ENCODE assay signal across 19 cellular contexts in the genomic region with DNA sequence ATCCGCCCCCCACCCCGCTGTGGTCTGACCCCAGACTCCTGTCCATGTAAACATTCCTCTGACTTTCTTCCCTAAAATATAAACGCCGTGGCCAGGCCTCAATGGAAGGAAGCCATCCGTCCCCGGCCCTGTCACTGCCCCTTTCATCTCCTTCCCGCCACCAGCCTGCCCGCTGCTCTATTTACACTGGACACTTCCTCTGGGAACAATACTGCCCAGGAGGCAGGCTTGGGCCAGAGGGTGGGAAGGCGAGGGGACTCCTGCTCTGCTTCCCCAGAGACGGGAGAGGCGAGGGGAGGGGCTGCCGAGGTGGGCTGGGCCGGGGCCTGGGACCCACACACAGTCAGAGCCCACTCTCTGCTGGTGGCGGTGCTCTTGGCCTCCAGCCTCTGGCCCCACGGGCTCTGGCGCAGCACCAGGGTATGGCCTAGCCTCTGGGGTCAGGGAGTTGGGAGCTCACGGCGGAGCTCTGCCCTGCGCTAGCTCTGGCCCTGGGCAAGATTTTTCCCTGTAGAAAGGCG.
A peak's percentile ranks its signal among the peaks of the same experiment; 100 is the strongest.
DNase-seq lines count a peak whose midpoint lies in the region; ATAC-seq, FAIRE-seq and TF ChIP-seq lines count a peak whose summit lies in the region.
"Had no signal": no experiment of that assay in that cellular context is flagged by ENCODE, and none has a peak within 500 bp of the region (broad histone marks: within the 10 kb centered on the region; RNA-seq: fewer than 3 reads in every experiment).

No MANE protein-coding gene starts in this region.

- H4K20me1 ChIP-seq in HepG2 (ENCODE audit: insufficient read depth, low read length) (no peaks in the 10 kb centered on the region), osteoblast (ENCODE audit: insufficient read depth, low read length) (no peaks in the 10 kb centered on the region)

- no peak; the same call in 1 of the 2 replicates for TF ChIP-seq RAD21 in HepG2 (CRISPR knock-in tag; IDR thresholded peaks at IDR 0.05)

- H3K27me3 ChIP-seq in ascending aorta: no peaks in the 10 kb centered on the region
- H3K27me3 ChIP-seq in HepG2 (ENCODE audit: control insufficient read depth in 1 of 2, insufficient read depth in 2 of 2, low read length in 2 of 2): no peaks in the 10 kb centered on the region
- H3K27me3 ChIP-seq in gastrocnemius medialis: no peaks in the 10 kb centered on the region
- no peaks in the 10 kb centered on the region for H3K27me3 ChIP-seq in osteoblast (ENCODE audit: insufficient read depth, low read length)

- TF ChIP-seq EP300 in HepG2 (IDR thresholded peaks at IDR 0.05; ENCODE audit: low read depth in 2 of 2, low read length in 2 of 2) (no peak), HepG2 (CRISPR knock-in tag; IDR thresholded peaks at IDR 0.05; ENCODE audit: borderline replicate concordance) (no peak)

- ATAC-seq in HepG2 (peak; percentile 79), gastrocnemius medialis (no peak)

- H3K9me3 ChIP-seq in ascending aorta (no peaks in the 10 kb centered on the region), HepG2 (ENCODE audit: low read length) (no peaks in the 10 kb centered on the region), gastrocnemius medialis (no peaks in the 10 kb centered on the region), osteoblast (ENCODE audit: low read depth, low read length) (no peaks in the 10 kb centered on the region)

- POLR2A ChIA-PET in HepG2 (lab: Yijun Ruan, JAX): interaction anchor here (0.8 to 2.3 kb wide), 3 partner anchors 9 to 18 kb away, joined by 3 to 12 read pairs (median 8); no protein-coding TSS in a partner anchor

- no peak overlapping the region for H2AFZ ChIP-seq in HepG2 (ENCODE audit: low read length)
- H2AFZ ChIP-seq in osteoblast (ENCODE audit: low read length): no peak overlapping the region

- no peak for FAIRE-seq in HepG2 (lab: Jason Lieb, UNC)
- FAIRE-seq: astrocyte, GM18507, small intestine had no signal

- in situ Hi-C loops in HepG2 (cut with HindIII; ENCODE audit: extremely low pct_ligation_motif_present, low pct_unique_long_range_greater_than_20kb): no loop called here
- in situ Hi-C loops in gastrocnemius medialis (cut with MboI; ENCODE audit: low sequenced_read_pairs in 4 of 4): no loop called here

- no peak for TF ChIP-seq CTCF in ascending aorta (IDR thresholded peaks at IDR 0.05)
- TF ChIP-seq CTCF in HepG2 (CRISPR knock-in tag; IDR thresholded peaks at IDR 0.05): no peak; the same call in none of the 2 replicates
- no peak for TF ChIP-seq CTCF in gastrocnemius medialis (IDR thresholded peaks at IDR 0.05 in 4 of 5, conservative IDR thresholded peaks at IDR 0.05 in 1 of 5)
- TF ChIP-seq CTCF in osteoblast (IDR thresholded peaks at IDR 0.05; ENCODE audit: extremely low read depth, low read depth, low read length): no peak

- peaks cover 3 to 11% of the 10 kb centered on the region in 2 donors for H3K36me3 ChIP-seq in ascending aorta
- no peaks in the 10 kb centered on the region for H3K36me3 ChIP-seq in HepG2 (replicated peaks in 1 of 2; ENCODE audit: control insufficient read depth in 1 of 2, insufficient read depth in 2 of 2, low read length in 2 of 2)
- no peaks in the 10 kb centered on the region for H3K36me3 ChIP-seq in gastrocnemius medialis
- H3K36me3 ChIP-seq in osteoblast (ENCODE audit: insufficient read depth, low read length): no peaks in the 10 kb centered on the region

- intact Hi-C loops in ascending aorta (cut with DNase I): loop anchor here (2.0 kb wide), 1 partner anchor 24 kb away; no protein-coding TSS in a partner anchor
- intact Hi-C loops in HepG2 (cut with micrococcal nuclease; ENCODE audit: unreplicated experiment): no loop called here
- intact Hi-C loops in gastrocnemius medialis (cut with DNase I; ENCODE audit: low total_unique reads): loop anchor here (5.0 to 10.0 kb wide), 2 partner anchors 141 to 286 kb away; no protein-coding TSS in a partner anchor

- H3K4me1 ChIP-seq in ascending aorta (peaks cover 2 to 38% of the 10 kb centered on the region in 2 donors), HepG2 (ENCODE audit: insufficient read depth, low read length) (peaks cover 21% of the 10 kb centered on the region), gastrocnemius medialis (peaks cover 52 to 73% of the 10 kb centered on the region in 2 donors), osteoblast (ENCODE audit: insufficient read depth, low read length) (no peaks in the 10 kb centered on the region)

- BruUV-seq in HepG2 (replicated peaks; lab: Mats Ljungman, UMichigan): no TSS peak

- H3K4me2 ChIP-seq in HepG2 (ENCODE audit: low read depth, low read length): peak overlapping the region; percentile 51
- H3K4me2 ChIP-seq in osteoblast (ENCODE audit: insufficient read depth, low read length): no peak overlapping the region
- H3K4me2 ChIP-seq: KMS-11 had no signal

- TF ChIP-seq POLR2A in HepG2 (IDR thresholded peaks at IDR 0.05; ENCODE audit: insufficient read depth in 1 of 2, low read depth in 2 of 2, low read length in 2 of 2) (no peak), gastrocnemius medialis (IDR thresholded peaks at IDR 0.05) (no peak)

- H3K4me3 ChIP-seq in ascending aorta (no peak overlapping the region), HepG2 (replicated peaks in 1 of 3; ENCODE audit: insufficient read depth in 1 of 3, low read depth in 2 of 3, low read length in 3 of 3) (peak overlapping the region in 2 of 3 experiments; percentile 42 to 48; a peak in 3 of 6 replicates), gastrocnemius medialis (no peak overlapping the region), osteoblast (ENCODE audit: insufficient read depth, low read length) (no peak overlapping the region)

- H3K79me2 ChIP-seq in HepG2 (ENCODE audit: insufficient read depth, low read length): no peaks in the 10 kb centered on the region
- H3K79me2 ChIP-seq in osteoblast (ENCODE audit: insufficient read depth, low read length): no peaks in the 10 kb centered on the region

- no peak overlapping the region for H3K9ac ChIP-seq in HepG2 (ENCODE audit: insufficient read depth, low read depth, low read length)
- H3K9ac ChIP-seq: KMS-11 had no signal

- H3K27ac ChIP-seq in ascending aorta (peak overlapping the region; percentile 90), HepG2 (ENCODE audit: extremely low read length, insufficient read depth, low read length) (no peak overlapping the region), gastrocnemius medialis (peak overlapping the region; percentile 89 to 95 (median 92)), osteoblast (ENCODE audit: low read depth, low read length) (no peak overlapping the region)
- H3K27ac ChIP-seq: HL-60, KMS-11, RWPE1 had no signal

- DNase-seq in NCI-H1417 (lab: John Stamatoyannopoulos, UW) (peak in 2 of 3 experiments; percentile 54 to 64), NCI-H1417 treated with DMSO at 0.1 percent for 48 hours (lab: John Stamatoyannopoulos, UW) (no peak), ascending aorta (ENCODE audit: low spot score in 2 of 2) (no peak), HepG2 (ENCODE audit: low spot score) (peak; percentile 56), gastrocnemius medialis (no peak), osteoblast (ENCODE audit: insufficient read length, low spot score, missing footprints) (no peak), NK-92 (lab: John Stamatoyannopoulos, UW; ENCODE audit: unreplicated experiment) (no peak), NCI-H2171 treated with DMSO at 0.1 percent for 48 hours (lab: John Stamatoyannopoulos, UW) (no peak)
- DNase-seq: activated CD4-positive, alpha-beta T cell treated with anti-CD3 and anti-CD28 coated beads, Interleukin-2, amount 50 U/mL, for 48 hours; effector memory CD4-positive, alpha-beta T cell; foreskin melanocyte; naive B cell; NCI-H1694 treated with DMSO at 0.1 percent for 48 hours; small intestine had no signal

- CTCF ChIA-PET in HepG2 (lab: Yijun Ruan, JAX; ENCODE audit: low intra/inter-chr PET ratio, low total read pairs): no interaction called here

- WGBS in HepG2 (ENCODE audit: low lambda C conversion rate): 0% methylated on average over 6 of the region's 20 CpGs

TF ChIP-seq in HepG2, 621 proteins besides CTCF, POLR2A, EP300 and RAD21 (continues in another document):
- TF ChIP-seq, protein P1, sequence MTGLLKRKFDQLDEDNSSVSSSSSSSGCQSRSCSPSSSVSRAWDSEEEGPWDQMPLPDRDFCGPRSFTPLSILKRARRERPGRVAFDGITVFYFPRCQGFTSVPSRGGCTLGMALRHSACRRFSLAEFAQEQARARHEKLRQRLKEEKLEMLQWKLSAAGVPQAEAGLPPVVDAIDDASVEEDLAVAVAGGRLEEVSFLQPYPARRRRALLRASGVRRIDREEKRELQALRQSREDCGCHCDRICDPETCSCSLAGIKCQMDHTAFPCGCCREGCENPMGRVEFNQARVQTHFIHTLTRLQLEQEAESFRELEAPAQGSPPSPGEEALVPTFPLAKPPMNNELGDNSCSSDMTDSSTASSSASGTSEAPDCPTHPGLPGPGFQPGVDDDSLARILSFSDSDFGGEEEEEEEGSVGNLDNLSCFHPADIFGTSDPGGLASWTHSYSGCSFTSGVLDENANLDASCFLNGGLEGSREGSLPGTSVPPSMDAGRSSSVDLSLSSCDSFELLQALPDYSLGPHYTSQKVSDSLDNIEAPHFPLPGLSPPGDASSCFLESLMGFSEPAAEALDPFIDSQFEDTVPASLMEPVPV (CRISPR knock-in tag; IDR thresholded peaks at IDR 0.05): no peak
- TF ChIP-seq POLR2G (IDR thresholded peaks at IDR 0.05; ENCODE audit: low read depth, low read length) (no peak), ZNF792 (CRISPR knock-in tag; IDR thresholded peaks at IDR 0.05) (peak; percentile 65; the same call in 1 of the 2 replicates), ZNF317 (CRISPR knock-in tag; IDR thresholded peaks at IDR 0.05) (no peak), RELA (CRISPR knock-in tag; IDR thresholded peaks at IDR 0.05) (0 out of 2 replicates have a peak, but pooled peaks have one; percentile 49), ZSCAN22 (CRISPR knock-in tag; IDR thresholded peaks at IDR 0.05) (peak; percentile 36; the same call in 1 of the 2 replicates), ZNF562 (CRISPR knock-in tag; IDR thresholded peaks at IDR 0.05; ENCODE audit: borderline replicate concordance) (no peak), HNRNPL (IDR thresholded peaks at IDR 0.05; ENCODE audit: low read depth, low read length) (0 out of 2 replicates have a peak, but pooled peaks have one; percentile 27), ZNF672 (CRISPR knock-in tag; IDR thresholded peaks at IDR 0.05) (no peak), XRCC5 (optimal IDR thresholded peaks at IDR 0.05; ENCODE audit: low read length) (peak; percentile 30)

Comparison
In these comparisons a context has a peak if more than half of its experiments do, and no peak if none do; other contexts are left out.
1. DNase-seq: peak in NCI-H1417 (2 of 3) and HepG2 (single experiment); none in NCI-H1417 treated with DMSO at 0.1 percent for 48 hours (single experiment), ascending aorta (0 of 2), gastrocnemius medialis (0 of 2), osteoblast (single experiment), NK-92 (single experiment) and NCI-H2171 treated with DMSO at 0.1 percent for 48 hours (single experiment).
2. H3K27ac ChIP-seq: peak in ascending aorta (2 of 2) and gastrocnemius medialis (4 of 4); none in HepG2 (single experiment) and osteoblast (single experiment).
3. H3K4me3 ChIP-seq: peak in HepG2 (2 of 3); none in ascending aorta (0 of 2), gastrocnemius medialis (0 of 4) and osteoblast (single experiment).